Comparison of ENCODE assay signal across 1 cellular context in the genomic region with DNA sequence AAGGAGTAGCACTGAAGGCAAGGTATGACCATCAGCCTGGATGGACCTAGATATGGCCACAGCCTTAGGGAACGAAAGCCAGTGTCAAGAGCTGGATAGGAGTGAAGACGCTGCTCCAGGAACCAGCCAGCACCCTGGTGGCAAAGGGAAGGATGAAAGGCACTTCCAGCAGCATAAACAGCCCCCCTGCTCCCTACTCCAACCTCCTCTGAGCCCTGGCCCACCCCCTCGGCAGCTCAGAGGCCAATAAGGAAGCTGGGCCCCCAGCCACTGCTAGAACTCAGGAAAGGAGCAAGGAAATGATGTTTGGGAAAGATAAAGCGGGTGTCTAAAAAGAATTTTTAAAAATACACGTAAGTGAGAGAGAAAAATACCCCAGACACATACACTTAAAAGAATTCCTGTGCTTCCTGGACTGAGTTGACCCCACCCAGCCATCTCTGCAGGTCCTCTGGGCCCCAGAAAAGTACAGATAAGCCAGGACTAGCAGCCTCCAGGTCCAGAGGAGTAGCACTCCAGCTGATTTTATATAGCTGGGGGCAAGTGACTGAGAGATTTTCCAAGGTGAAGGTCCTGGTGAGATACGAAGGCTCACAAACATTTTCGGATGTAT.
TF ChIP-seq lines count a peak whose summit lies in the region.

No MANE protein-coding gene starts in this region.

TF ChIP-seq in HepG2, 621 proteins besides CTCF, POLR2A, EP300 and RAD21 (continued from another document):
- TF ChIP-seq, protein P1, sequence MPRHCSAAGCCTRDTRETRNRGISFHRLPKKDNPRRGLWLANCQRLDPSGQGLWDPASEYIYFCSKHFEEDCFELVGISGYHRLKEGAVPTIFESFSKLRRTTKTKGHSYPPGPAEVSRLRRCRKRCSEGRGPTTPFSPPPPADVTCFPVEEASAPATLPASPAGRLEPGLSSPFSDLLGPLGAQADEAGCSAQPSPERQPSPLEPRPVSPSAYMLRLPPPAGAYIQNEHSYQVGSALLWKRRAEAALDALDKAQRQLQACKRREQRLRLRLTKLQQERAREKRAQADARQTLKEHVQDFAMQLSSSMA (CRISPR knock-in tag; IDR thresholded peaks at IDR 0.05): no peak
- TF ChIP-seq NFYB (CRISPR knock-in tag; IDR thresholded peaks at IDR 0.05): no peak
- TF ChIP-seq ZBTB7A (CRISPR knock-in tag; IDR thresholded peaks at IDR 0.05): no peak
- no peak for TF ChIP-seq MIXL1 (CRISPR knock-in tag; IDR thresholded peaks at IDR 0.05)
- TF ChIP-seq, protein P2, sequence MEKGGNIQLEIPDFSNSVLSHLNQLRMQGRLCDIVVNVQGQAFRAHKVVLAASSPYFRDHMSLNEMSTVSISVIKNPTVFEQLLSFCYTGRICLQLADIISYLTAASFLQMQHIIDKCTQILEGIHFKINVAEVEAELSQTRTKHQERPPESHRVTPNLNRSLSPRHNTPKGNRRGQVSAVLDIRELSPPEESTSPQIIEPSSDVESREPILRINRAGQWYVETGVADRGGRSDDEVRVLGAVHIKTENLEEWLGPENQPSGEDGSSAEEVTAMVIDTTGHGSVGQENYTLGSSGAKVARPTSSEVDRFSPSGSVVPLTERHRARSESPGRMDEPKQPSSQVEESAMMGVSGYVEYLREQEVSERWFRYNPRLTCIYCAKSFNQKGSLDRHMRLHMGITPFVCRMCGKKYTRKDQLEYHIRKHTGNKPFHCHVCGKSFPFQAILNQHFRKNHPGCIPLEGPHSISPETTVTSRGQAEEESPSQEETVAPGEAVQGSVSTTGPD (CRISPR knock-in tag; IDR thresholded peaks at IDR 0.05): no peak
- TF ChIP-seq KLF9 (CRISPR knock-in tag; IDR thresholded peaks at IDR 0.05; ENCODE audit: low read depth): no peak
